In the genomic region with DNA sequence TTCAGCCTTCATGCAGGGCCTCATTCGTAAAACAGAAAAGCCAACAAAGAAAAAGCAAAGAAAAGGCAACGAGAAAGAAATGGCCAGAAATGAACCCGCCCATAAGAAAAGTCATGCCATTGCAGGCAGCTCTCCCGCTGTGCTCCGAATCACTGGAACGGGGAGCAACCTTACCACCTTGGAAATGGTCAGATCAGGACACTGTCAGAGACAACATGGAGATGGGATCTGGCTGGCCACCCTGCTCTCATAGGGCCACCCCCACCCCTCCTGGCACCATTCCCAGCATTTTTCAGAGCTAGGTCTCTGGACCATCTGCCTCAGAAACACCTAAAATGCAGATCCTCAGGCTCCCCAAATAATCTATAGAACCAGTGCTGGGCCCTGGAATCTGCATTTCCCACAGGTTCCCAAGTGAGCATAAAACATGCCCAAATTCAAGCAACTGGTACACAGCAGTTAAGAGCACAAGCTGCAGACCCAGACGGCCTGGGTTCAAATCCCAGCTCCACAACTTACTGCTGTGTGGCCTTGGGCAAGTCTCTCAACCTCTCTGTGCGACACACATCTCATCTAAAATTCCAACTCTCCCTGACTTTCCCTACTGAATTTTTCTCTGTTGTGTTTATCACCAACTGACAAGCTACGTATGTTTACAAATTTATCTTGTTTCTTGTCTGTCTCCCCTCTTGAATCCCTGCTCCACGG, we compare ENCODE assay signal across 20 cellular contexts.
"Had no signal": no experiment of that assay in that cellular context is flagged by ENCODE, and none has a peak within 500 bp of the region (broad histone marks: within the 10 kb centered on the region; RNA-seq: fewer than 3 reads in every experiment).

No MANE protein-coding gene starts in this region.

- H3K4me1 Mint-ChIP-seq: activated naive CD8-positive, alpha-beta T cell treated with anti-CD3 and anti-CD28 coated beads for 36 hours; nephron had no signal

- H3K4me3 Mint-ChIP-seq: activated naive CD8-positive, alpha-beta T cell treated with anti-CD3 and anti-CD28 coated beads for 36 hours; activated T-helper 17 cell treated with anti-CD3 and anti-CD28 coated beads, Interleukin-2, amount 50 U/mL, for 72 hours; memory B cell; nephron; T-cell had no signal

- H3K9me3 Mint-ChIP-seq: activated naive CD8-positive, alpha-beta T cell treated with anti-CD3 and anti-CD28 coated beads for 36 hours; activated T-helper 17 cell treated with anti-CD3 and anti-CD28 coated beads, Interleukin-2, amount 50 U/mL, for 72 hours; memory B cell; nephron; T-cell had no signal

- H3K36me3 Mint-ChIP-seq: activated naive CD8-positive, alpha-beta T cell treated with anti-CD3 and anti-CD28 coated beads for 36 hours; memory B cell; T-cell had no signal

- H3K9me3 ChIP-seq: colonic mucosa, heart right ventricle, thyroid gland, upper lobe of right lung had no signal

- ATAC-seq: activated T-helper 17 cell treated with anti-CD3 and anti-CD28 coated beads, Interleukin-2, amount 50 U/mL, for 72 hours; left colon; right cardiac atrium; stimulated activated naive CD8-positive, alpha-beta T cell treated with anti-CD3 and anti-CD28 coated beads, Interleukin-15, Interleukin-2, amounts not matched to agents 100 U/mL and 50 U/mL, for 24 hours; T-cell; upper lobe of right lung had no signal

- H3K27ac Mint-ChIP-seq: activated naive CD8-positive, alpha-beta T cell treated with anti-CD3 and anti-CD28 coated beads for 36 hours; activated T-helper 17 cell treated with anti-CD3 and anti-CD28 coated beads, Interleukin-2, amount 50 U/mL, for 72 hours; memory B cell; nephron had no signal

- DNase-seq: activated CD4-positive, alpha-beta T cell treated with anti-CD3 and anti-CD28 coated beads for 1 hour; activated CD4-positive, alpha-beta T cell treated with anti-CD3 and anti-CD28 coated beads, Interleukin-2, amount 50 U/mL, for 1 hour; activated naive CD8-positive, alpha-beta T cell treated with anti-CD3 and anti-CD28 coated beads for 36 hours; activated T-cell treated with anti-CD3 and anti-CD28 coated beads, Interleukin-2, amount 50 U/mL, for 1 hour; colonic mucosa; heart right ventricle; islet precursor cell; left colon; stimulated activated CD4-positive, alpha-beta T cell treated with anti-CD3 and anti-CD28 coated beads, Interleukin-12 subunit alpha, Interleukin-12 subunit beta, amount 100 ng/mL, for 4 hours; stimulated activated CD4-positive, alpha-beta T cell treated with anti-CD3 and anti-CD28 coated beads, Interleukin-4, amount 100 ng/mL, for 4 hours; stimulated activated naive CD8-positive, alpha-beta T cell treated with anti-CD3 and anti-CD28 coated beads, Interleukin-15, Interleukin-2, amounts not matched to agents 100 U/mL and 50 U/mL, for 24 hours; T-cell; thyroid gland; upper lobe of right lung; WERI-Rb-1 had no signal

- H3K27ac ChIP-seq: colonic mucosa, heart right ventricle, parathyroid adenoma, thyroid gland, upper lobe of right lung, WERI-Rb-1 had no signal
